Comparison of ENCODE assay signal across 10 cellular contexts in the genomic region with DNA sequence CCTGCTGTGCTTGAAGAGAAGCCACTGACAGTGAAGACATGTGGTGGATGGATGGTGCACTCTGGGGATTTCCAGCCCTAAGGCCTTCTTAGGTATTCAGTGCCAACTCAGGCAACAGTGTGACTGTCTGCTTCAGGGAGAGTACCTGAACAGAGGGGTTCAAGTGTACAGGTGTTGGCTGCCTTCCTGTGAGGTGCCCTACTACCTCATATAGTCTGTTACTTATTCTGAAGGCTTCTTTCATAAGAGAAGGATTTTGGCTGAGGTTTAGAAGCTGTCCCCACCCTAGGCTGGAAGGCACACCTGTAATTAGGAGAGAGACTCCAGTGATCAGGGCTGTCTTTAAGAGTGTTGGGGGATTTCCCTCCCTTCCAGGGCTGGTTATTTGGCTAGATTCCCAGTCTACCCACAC. TPM values are rescaled to one million over a fixed set of nuclear protein-coding genes. Genes with fewer than 3 reads are reported as not detected.
DNase-seq lines count a peak whose midpoint lies in the region; ATAC-seq lines count a peak whose summit lies in the region.
"Had no signal": no experiment of that assay in that cellular context is flagged by ENCODE, and none has a peak within 500 bp of the region (broad histone marks: within the 10 kb centered on the region; RNA-seq: fewer than 3 reads in every experiment).

No MANE protein-coding gene starts in this region.

- CTCF ChIA-PET in activated naive CD4-positive, alpha-beta T cell treated with anti-CD3 and anti-CD28 coated beads for 36 hours (lab: Charles Lee): interaction anchor here (0.7 kb wide), 1 partner anchor 33 kb away, joined by 3 read pairs; no protein-coding TSS in a partner anchor

- no peaks in the 10 kb centered on the region for H3K27me3 Mint-ChIP-seq in activated naive CD4-positive, alpha-beta T cell treated with anti-CD3 and anti-CD28 coated beads for 36 hours (ENCODE audit: low read depth)

- peak; percentile 75 for ATAC-seq in GM21576 (IDR thresholded peaks at IDR 0.05; ENCODE audit: unreplicated experiment)
- peak; percentile 81 for ATAC-seq in HG03457 (IDR thresholded peaks at IDR 0.05; ENCODE audit: unreplicated experiment)
- peak; percentile 59 for ATAC-seq in stimulated activated effector memory CD8-positive, alpha-beta T cell treated with anti-CD3 and anti-CD28 coated beads, Interleukin-12 subunit alpha, Interleukin-12 subunit beta, amount 100 ng/mL, for 72 hours

- H3K4me3 Mint-ChIP-seq in activated naive CD4-positive, alpha-beta T cell treated with anti-CD3 and anti-CD28 coated beads for 36 hours: no peak overlapping the region
- H3K4me3 Mint-ChIP-seq in stimulated activated effector memory CD8-positive, alpha-beta T cell treated with anti-CD3 and anti-CD28 coated beads, Interleukin-12 subunit alpha, Interleukin-12 subunit beta, amount 100 ng/mL, for 72 hours: no peak overlapping the region

- peaks cover 4% of the 10 kb centered on the region for H3K9me3 Mint-ChIP-seq in activated naive CD4-positive, alpha-beta T cell treated with anti-CD3 and anti-CD28 coated beads for 36 hours
- peaks cover 7% of the 10 kb centered on the region for H3K9me3 Mint-ChIP-seq in stimulated activated effector memory CD8-positive, alpha-beta T cell treated with anti-CD3 and anti-CD28 coated beads, Interleukin-12 subunit alpha, Interleukin-12 subunit beta, amount 100 ng/mL, for 72 hours

- H3K36me3 Mint-ChIP-seq in activated naive CD4-positive, alpha-beta T cell treated with anti-CD3 and anti-CD28 coated beads for 36 hours (ENCODE audit: low read depth): no peaks in the 10 kb centered on the region
- H3K36me3 Mint-ChIP-seq in stimulated activated effector memory CD8-positive, alpha-beta T cell treated with anti-CD3 and anti-CD28 coated beads, Interleukin-12 subunit alpha, Interleukin-12 subunit beta, amount 100 ng/mL, for 72 hours: no peaks in the 10 kb centered on the region

- peaks cover 12% of the 10 kb centered on the region for H3K4me1 Mint-ChIP-seq in activated naive CD4-positive, alpha-beta T cell treated with anti-CD3 and anti-CD28 coated beads for 36 hours (ENCODE audit: low read depth)
- H3K4me1 Mint-ChIP-seq in stimulated activated effector memory CD8-positive, alpha-beta T cell treated with anti-CD3 and anti-CD28 coated beads, Interleukin-12 subunit alpha, Interleukin-12 subunit beta, amount 100 ng/mL, for 72 hours: no peaks in the 10 kb centered on the region

- H3K27ac Mint-ChIP-seq in activated naive CD4-positive, alpha-beta T cell treated with anti-CD3 and anti-CD28 coated beads for 36 hours: no peak overlapping the region
- no peak overlapping the region for H3K27ac Mint-ChIP-seq in stimulated activated effector memory CD8-positive, alpha-beta T cell treated with anti-CD3 and anti-CD28 coated beads, Interleukin-12 subunit alpha, Interleukin-12 subunit beta, amount 100 ng/mL, for 72 hours

- intact Hi-C loops in activated naive CD4-positive, alpha-beta T cell treated with anti-CD3 and anti-CD28 coated beads for 36 hours (cut with micrococcal nuclease): loop anchor here (1.0 to 2.0 kb wide), 3 partner anchors 29 to 181 kb away; partner anchors contain the start of gene TAB3

- DNase-seq in activated naive CD4-positive, alpha-beta T cell treated with anti-CD3 and anti-CD28 coated beads for 36 hours: peak; percentile 52
- DNase-seq in activated naive CD4-positive, alpha-beta T cell treated with anti-CD3 and anti-CD28 coated beads, Interleukin-2, amount 50 U/mL, for 16 hours: no peak
- DNase-seq in stimulated activated effector memory CD8-positive, alpha-beta T cell treated with anti-CD3 and anti-CD28 coated beads, Interleukin-12 subunit alpha, Interleukin-12 subunit beta, amount 100 ng/mL, for 72 hours (ENCODE audit: low spot score in 2 of 2): no peak
- DNase-seq in DMS79 treated with DMSO at 0.1 percent for 48 hours (lab: John Stamatoyannopoulos, UW) (no peak), NCI-H1092 treated with DMSO at 0.1 percent for 48 hours (lab: John Stamatoyannopoulos, UW) (no peak), AG08396 (ENCODE audit: low spot score) (no peak)
- DNase-seq: NCI-H1417 treated with DMSO at 0.1 percent for 48 hours, WERI-Rb-1 had no signal

RNA-seq across cellular contexts. Expression of gene FTHL17, which starts 1.8 kb away (rescaled TPM):
- total RNA-seq in activated naive CD4-positive, alpha-beta T cell treated with anti-CD3 and anti-CD28 coated beads for 36 hours: not detected
